34 cellular contexts compared by ENCODE assay signal in genomic region chr18:61167902-61168301, GRCh38.
"Had no signal": no experiment of that assay in that cellular context is flagged by ENCODE, and none has a peak within 500 bp of the region (broad histone marks: within the 10 kb centered on the region; RNA-seq: fewer than 3 reads in every experiment).

No MANE protein-coding gene starts in this region.

- H3K4me2 ChIP-seq: KMS-11 had no signal

- H3K4me3 ChIP-seq: MG63 had no signal

- H3K27me3 ChIP-seq: MG63 had no signal

- H3K36me3 ChIP-seq: MG63 had no signal

- H3K9ac ChIP-seq: KMS-11 had no signal

- DNase-seq: Karpas-422, Kasumi-1, KG1, MG63, MM.1S, MV-4-11, NCI-H1048, NCI-H1092, NCI-H1092 treated with DMSO at 0.1 percent for 48 hours, NCI-H1105, NCI-H1105 treated with DMSO at 0.1 percent for 48 hours, NCI-H1417, NCI-H1417 treated with DMSO at 0.1 percent for 48 hours, NCI-H1436, NCI-H1436 treated with DMSO at 0.1 percent for 48 hours, NCI-H146, NCI-H1694, NCI-H1694 treated with DMSO at 0.1 percent for 48 hours, NCI-H187, NCI-H187 treated with DMSO at 0.1 percent for 48 hours, NCI-H1930, NCI-H2029, NCI-H2029 treated with DMSO at 0.1 percent for 48 hours, NCI-H2081, NCI-H2081 treated with DMSO at 0.1 percent for 48 hours, NCI-H2107, NCI-H2171, NCI-H2171 treated with DMSO at 0.1 percent for 48 hours, NCI-H2227 treated with DMSO at 0.1 percent for 48 hours, NCI-H226, NCI-H345, NCI-H446, NCI-H446 treated with DMSO at 0.1 percent for 48 hours had no signal

- H3K9me3 ChIP-seq: MG63 had no signal

- H3K27ac ChIP-seq: KMS-11 had no signal
